15 cellular contexts compared by ENCODE assay signal in genomic region chr20:50309764-50310672, GRCh38.
DNase-seq lines count a peak whose midpoint lies in the region; ATAC-seq, FAIRE-seq and TF ChIP-seq lines count a peak whose summit lies in the region.
"Had no signal": no experiment of that assay in that cellular context is flagged by ENCODE, and none has a peak within 500 bp of the region (broad histone marks: within the 10 kb centered on the region; RNA-seq: fewer than 3 reads in every experiment).

No MANE protein-coding gene starts in this region.

- no peaks in the 10 kb centered on the region for H3K27me3 ChIP-seq in HCT116 (ENCODE audit: insufficient read depth, low read length)
- H3K27me3 ChIP-seq in astrocyte (ENCODE audit: insufficient read depth, low read length): no peaks in the 10 kb centered on the region
- H3K27me3 ChIP-seq in right lobe of liver: no peaks in the 10 kb centered on the region
- no peaks in the 10 kb centered on the region for H3K27me3 ChIP-seq in skeletal muscle tissue (ENCODE audit: control insufficient read depth in 3 of 3, insufficient read depth in 3 of 3, low read length in 3 of 3)
- H3K27me3 ChIP-seq: BLaER1 had no signal

- H3K4me1 ChIP-seq in HCT116 (ENCODE audit: control insufficient read depth in 1 of 2, insufficient read depth in 2 of 2, low read length in 2 of 2) (peaks cover 31 to 57% of the 10 kb centered on the region in 2 experiments), astrocyte (ENCODE audit: insufficient read depth, low read length) (peaks cover 39% of the 10 kb centered on the region), right lobe of liver (peaks cover 0 to 66% (median 26%) of the 10 kb centered on the region in 4 donors), skeletal muscle tissue (ENCODE audit: control insufficient read depth in 3 of 3, insufficient read depth in 3 of 3, low read length in 3 of 3) (peaks cover 51 to 55% (median 51%) of the 10 kb centered on the region in 3 donors)
- H3K4me1 ChIP-seq: BLaER1 had no signal

- peaks cover 14% of the 10 kb centered on the region for H3K4me1 Mint-ChIP-seq in astrocyte (ENCODE audit: low read depth, unreplicated experiment)

- no peaks in the 10 kb centered on the region for H3K36me3 Mint-ChIP-seq in astrocyte (ENCODE audit: low read depth, unreplicated experiment)
- H3K36me3 Mint-ChIP-seq: WTC11 had no signal

- no peak for ATAC-seq in HCT116
- no peak for ATAC-seq in right lobe of liver
- ATAC-seq: activated T-cell treated with anti-CD3 and anti-CD28 coated beads, Interleukin-2, amount 50 U/mL, for 4 hours; mucosa of descending colon; WTC11 had no signal

- H3K4me2 ChIP-seq in HCT116 (ENCODE audit: low read length) (peak overlapping the region; percentile 86), astrocyte (ENCODE audit: low read length) (peak overlapping the region; percentile 82)
- H3K4me2 ChIP-seq: BLaER1 had no signal

- peaks cover 22% of the 10 kb centered on the region for H3K27me3 Mint-ChIP-seq in astrocyte (ENCODE audit: low read depth, unreplicated experiment)

- H3K9me3 ChIP-seq in HCT116 (ENCODE audit: control insufficient read depth in 1 of 2, insufficient read depth in 1 of 2, low read depth in 1 of 2, low read length in 2 of 2) (no peaks in the 10 kb centered on the region), astrocyte (ENCODE audit: insufficient read depth, low read depth, low read length) (no peaks in the 10 kb centered on the region), right lobe of liver (no peaks in the 10 kb centered on the region), skeletal muscle tissue (ENCODE audit: control insufficient read depth in 3 of 3, low read length in 3 of 3) (no peaks in the 10 kb centered on the region)
- H3K9me3 ChIP-seq: BLaER1, mucosa of descending colon had no signal

- TF ChIP-seq POLR2A in HCT116 (IDR thresholded peaks at IDR 0.05; ENCODE audit: borderline replicate concordance, extremely low read depth, insufficient read depth, insufficient read length) (no peak), right lobe of liver (IDR thresholded peaks at IDR 0.05) (no peak)

- no peaks in the 10 kb centered on the region for H3K9me2 ChIP-seq in HCT116 (ENCODE audit: insufficient read depth)

- 87% methylated on average over 10 of the region's 20 CpGs for WGBS in right lobe of liver (ENCODE audit: insufficient coverage, low coverage, low lambda C conversion rate, missing lambda C conversion rate)

- POLR2A ChIA-PET in HCT116 (lab: Charles Lee): interaction anchor here (0.7 to 1.2 kb wide), 2 partner anchors 25 to 119 kb away, joined by 3 read pairs; no protein-coding TSS in a partner anchor

- TF ChIP-seq RAD21 in HCT116 (IDR thresholded peaks at IDR 0.05; ENCODE audit: low read depth): no peak

- no peak for FAIRE-seq in astrocyte (lab: Jason Lieb, UNC)

- RAD21 ChIA-PET in HCT116 (lab: Charles Lee; ENCODE audit: low non-redundant PET in 1 of 2, low total read pairs in 2 of 2, uncharacterized antibody in 2 of 2, unreplicated experiment in 2 of 2): no interaction called here

- H3K9ac ChIP-seq in HCT116 (ENCODE audit: low read length) (no peak overlapping the region), astrocyte (ENCODE audit: low read length) (peak overlapping the region; percentile 90), skeletal muscle tissue (ENCODE audit: low read depth in 1 of 3, low read length in 3 of 3) (no peak overlapping the region)
- H3K9ac ChIP-seq: BLaER1 had no signal

- H4K20me1 ChIP-seq in HCT116 (ENCODE audit: insufficient read depth): no peaks in the 10 kb centered on the region
- H4K20me1 ChIP-seq in astrocyte (ENCODE audit: insufficient read depth, low read length): no peaks in the 10 kb centered on the region
- H4K20me1 ChIP-seq: BLaER1 had no signal

- H3K79me2 ChIP-seq in HCT116 (ENCODE audit: insufficient read depth, low read length) (no peaks in the 10 kb centered on the region), astrocyte (ENCODE audit: insufficient read depth, low read length) (no peaks in the 10 kb centered on the region)

- BruUV-seq in HCT116 (replicated peaks; lab: Mats Ljungman, UMichigan): no TSS peak

- no peak for TF ChIP-seq CTCF in HCT116 (IDR thresholded peaks at IDR 0.05 in 2 of 3, conservative IDR thresholded peaks at IDR 0.05 in 1 of 3; ENCODE audit: borderline replicate concordance in 1 of 3, insufficient read depth in 1 of 3, low read depth in 2 of 3, low read length in 2 of 3)
- TF ChIP-seq CTCF in astrocyte (IDR thresholded peaks at IDR 0.05; ENCODE audit: insufficient read depth, low read depth, low read length): no peak
- no peak for TF ChIP-seq CTCF in right lobe of liver (IDR thresholded peaks at IDR 0.05)

- H3K27ac ChIP-seq in HCT116 (ENCODE audit: low read depth, low read length) (peak overlapping the region; percentile 16; the same call in 1 of the 2 replicates), astrocyte (ENCODE audit: low read depth, low read length) (peak overlapping the region; percentile 98), right lobe of liver (peak overlapping the region; percentile 84 to 99 (median 91)), skeletal muscle tissue (ENCODE audit: low read depth, low read length) (peak overlapping the region; percentile 88)
- H3K27ac ChIP-seq: BLaER1 had no signal

- H3K4me3 ChIP-seq in HCT116 (replicated peaks in 1 of 2; ENCODE audit: low read depth in 1 of 2, low read length in 2 of 2) (peak overlapping the region in 1 of 2 experiments; percentile 59; a peak in 2 of 4 replicates), astrocyte (ENCODE audit: insufficient read depth, low read depth, low read length) (no peak overlapping the region), right lobe of liver (no peak overlapping the region), skeletal muscle tissue (ENCODE audit: low read length in 3 of 3) (no peak overlapping the region)
- H3K4me3 ChIP-seq: BLaER1, mucosa of descending colon had no signal

- CTCF ChIA-PET in HCT116 (lab: Charles Lee): no interaction called here

- H3K36me3 ChIP-seq in HCT116 (ENCODE audit: control insufficient read depth in 1 of 2, insufficient read depth in 2 of 2, low read length in 2 of 2): no peaks in the 10 kb centered on the region
- H3K36me3 ChIP-seq in astrocyte (ENCODE audit: insufficient read depth, low read length): no peaks in the 10 kb centered on the region
- no peaks in the 10 kb centered on the region for H3K36me3 ChIP-seq in right lobe of liver
- no peaks in the 10 kb centered on the region for H3K36me3 ChIP-seq in skeletal muscle tissue (ENCODE audit: control insufficient read depth in 3 of 3, insufficient read depth in 3 of 3, low read length in 3 of 3)
- H3K36me3 ChIP-seq: BLaER1 had no signal

- no peak overlapping the region for H2AFZ ChIP-seq in HCT116 (ENCODE audit: low read depth, low read length, poor library complexity, severe bottlenecking)
- H2AFZ ChIP-seq in astrocyte (ENCODE audit: low read depth, low read length): no peak overlapping the region

- no peaks in the 10 kb centered on the region for H3K9me3 Mint-ChIP-seq in astrocyte (ENCODE audit: unreplicated experiment)
- H3K9me3 Mint-ChIP-seq: activated T-cell treated with anti-CD3 and anti-CD28 coated beads, Interleukin-2, amount 50 U/mL, for 4 hours; WTC11 had no signal

- intact Hi-C loops in HCT116 (cut with micrococcal nuclease) (no loop called here), right lobe of liver (cut with DNase I) (loop anchor here (5.0 to 10.0 kb wide), 4 partner anchors 55 to 155 kb away; partner anchors contain the start of gene CEBPB (in 1 of the 2))

- DNase-seq in HCT116 (ENCODE audit: low read depth, low spot score) (no peak), astrocyte (ENCODE audit: low read depth) (no peak), right lobe of liver (no peak), glomerular visceral epithelial cell (ENCODE audit: extremely low spot score) (no peak), hippocampal formation (lab: John Stamatoyannopoulos, UW) (no peak), NCI-H2029 treated with DMSO at 0.1 percent for 48 hours (lab: John Stamatoyannopoulos, UW) (no peak)
- DNase-seq in activated CD8-positive, alpha-beta memory T cell treated with anti-CD3 and anti-CD28 coated beads, Interleukin-2, amount 50 U/mL, for 48 hours: no peak
- DNase-seq: activated T-cell treated with anti-CD3 and anti-CD28 coated beads, Interleukin-2, amount 50 U/mL, for 4 hours; mucosa of descending colon; NCI-H1105 treated with DMSO at 0.1 percent for 48 hours; NCI-H510A treated with DMSO at 0.1 percent for 48 hours; stimulated activated CD4-positive, alpha-beta T cell treated with anti-CD3 and anti-CD28 coated beads, Interleukin-15, amount 100 ng/mL, for 24 hours had no signal

- H3K27ac Mint-ChIP-seq in astrocyte (ENCODE audit: unreplicated experiment): peak overlapping the region; percentile 48
- H3K27ac Mint-ChIP-seq: WTC11 had no signal

- H3K4me3 Mint-ChIP-seq in astrocyte (ENCODE audit: unreplicated experiment): no peak overlapping the region
- H3K4me3 Mint-ChIP-seq: activated T-cell treated with anti-CD3 and anti-CD28 coated beads, Interleukin-2, amount 50 U/mL, for 4 hours; WTC11 had no signal

TF ChIP-seq in HCT116, 20 proteins besides CTCF, POLR2A, EP300 and RAD21 (continues in another document):
- TF ChIP-seq ZFX (IDR thresholded peaks at IDR 0.05) (no peak), MAX (IDR thresholded peaks at IDR 0.05) (no peak), REST (IDR thresholded peaks at IDR 0.05; ENCODE audit: low read depth) (no peak)

Comparison
In these comparisons a context has a peak if more than half of its experiments do, and no peak if none do; other contexts are left out.
1. H3K27ac ChIP-seq: peak in every context shown above with its lines; median percentile 98 in astrocyte; 91 in right lobe of liver; 88 in skeletal muscle tissue; 16 in HCT116.